In genomic region chr13:31996611-31997010, GRCh38 we compare ENCODE assay signal across 1 cellular context.
TF ChIP-seq lines count a peak whose summit lies in the region.

No MANE protein-coding gene starts in this region.

TF ChIP-seq in HepG2, 621 proteins besides CTCF, POLR2A, EP300 and RAD21:
- no peak for TF ChIP-seq ZNF749 (CRISPR knock-in tag; IDR thresholded peaks at IDR 0.05; ENCODE audit: borderline replicate concordance)
- peak; percentile 40 for TF ChIP-seq STAG1 (CRISPR knock-in tag; IDR thresholded peaks at IDR 0.05)
- TF ChIP-seq MTERF4 (CRISPR knock-in tag; IDR thresholded peaks at IDR 0.05), result no peak
- no peak for TF ChIP-seq ZMYM3 (CRISPR knock-in tag; IDR thresholded peaks at IDR 0.05)
